In the genomic region with DNA sequence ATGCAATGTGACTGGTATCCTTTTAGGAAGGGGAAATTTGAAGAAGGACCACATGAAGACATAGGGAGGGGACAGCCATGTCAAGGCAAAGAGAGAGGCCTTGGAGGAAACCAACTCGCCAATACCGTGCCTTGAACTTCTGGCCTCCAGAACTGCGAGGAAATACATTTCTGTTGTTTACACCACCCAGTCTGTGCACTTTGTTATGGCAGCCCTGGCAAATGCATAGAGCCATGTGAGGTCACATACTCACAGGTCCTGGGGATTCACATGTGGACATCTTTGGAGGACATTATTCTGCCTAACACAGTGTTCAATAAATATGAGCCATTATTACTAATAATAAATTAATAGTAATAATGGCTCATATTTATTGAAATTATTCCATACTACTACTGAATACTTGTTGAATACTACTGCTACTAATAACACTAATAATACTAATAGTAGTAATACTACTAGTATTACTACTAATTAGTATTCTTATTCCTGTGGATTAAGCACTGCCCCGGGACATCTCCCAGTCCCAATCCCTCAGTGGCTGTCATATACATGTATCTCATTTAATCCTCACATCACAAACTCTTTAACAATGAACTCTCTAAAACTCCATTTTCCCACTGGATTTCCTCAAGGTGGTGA, we compare ENCODE assay signal across 10 cellular contexts. TPM values are rescaled to one million over a fixed set of nuclear protein-coding genes. Genes with fewer than 3 reads are reported as not detected.
DNase-seq lines count a peak whose midpoint lies in the region; ATAC-seq and TF ChIP-seq lines count a peak whose summit lies in the region.
"Had no signal": no experiment of that assay in that cellular context is flagged by ENCODE, and none has a peak within 500 bp of the region (broad histone marks: within the 10 kb centered on the region; RNA-seq: fewer than 3 reads in every experiment).

No MANE protein-coding gene starts in this region.

- no peaks in the 10 kb centered on the region for H3K27me3 Mint-ChIP-seq in CD8-positive, alpha-beta T cell (ENCODE audit: low read depth)
- H3K27me3 Mint-ChIP-seq: naive B cell had no signal

- ATAC-seq in CD8-positive, alpha-beta T cell = no peak

- BruUV-seq in mammary epithelial cell (replicated peaks; lab: Mats Ljungman, UMichigan) = no TSS peak

- no peaks in the 10 kb centered on the region for H3K9me2 ChIP-seq in Karpas-422 (replicated peaks; ENCODE audit: insufficient read depth, low read length)

- H3K36me3 ChIP-seq in CD8-positive, alpha-beta T cell (ENCODE audit: insufficient read depth, low read length) = peaks cover 39% of the 10 kb centered on the region
- peaks cover 23% of the 10 kb centered on the region; the same call in 1 of the 2 replicates for H3K36me3 ChIP-seq in Karpas-422 (ENCODE audit: insufficient read depth, low read length)
- H3K36me3 ChIP-seq in mammary epithelial cell (ENCODE audit: insufficient read depth, low read length) = no peaks in the 10 kb centered on the region
- H3K36me3 ChIP-seq in smooth muscle cell (ENCODE audit: low read depth) = no peaks in the 10 kb centered on the region

- H3K4me3 ChIP-seq in CD8-positive, alpha-beta T cell (ENCODE audit: low read depth, low read length) = no peak overlapping the region
- H3K4me3 ChIP-seq in Karpas-422 (ENCODE audit: low read length) = no peak overlapping the region
- no peak overlapping the region for H3K4me3 ChIP-seq in mammary epithelial cell (replicated peaks in 1 of 3; ENCODE audit: insufficient read depth in 1 of 3, low read depth in 2 of 3, low read length in 3 of 3)
- no peak overlapping the region for H3K4me3 ChIP-seq in smooth muscle cell

- H3K27ac ChIP-seq in CD8-positive, alpha-beta T cell (ENCODE audit: low read depth, low read length) = no peak overlapping the region
- peak overlapping the region; percentile 27; the same call in 1 of the 2 replicates for H3K27ac ChIP-seq in Karpas-422 (ENCODE audit: low read length)
- H3K27ac ChIP-seq in mammary epithelial cell (ENCODE audit: insufficient read depth, low read depth, low read length) = no peak overlapping the region
- H3K27ac ChIP-seq in smooth muscle cell (ENCODE audit: low read depth) = peak overlapping the region; percentile 83
- H3K27ac ChIP-seq: HL-60 had no signal

- peaks cover 84% of the 10 kb centered on the region for H3K36me3 Mint-ChIP-seq in CD8-positive, alpha-beta T cell

- no peak for TF ChIP-seq CTCF in CD8-positive, alpha-beta T cell (IDR thresholded peaks at IDR 0.05)
- TF ChIP-seq CTCF in mammary epithelial cell (conservative IDR thresholded peaks at IDR 0.05 in 1 of 2, IDR thresholded peaks at IDR 0.05 in 1 of 2; ENCODE audit: extremely low read depth in 1 of 2, insufficient read depth in 1 of 2, low read depth in 1 of 2, low read length in 2 of 2) (no peak), smooth muscle cell (IDR thresholded peaks at IDR 0.05; ENCODE audit: borderline replicate concordance, insufficient read depth, poor library complexity, severe bottlenecking) (no peak)

- H4K20me1 ChIP-seq in Karpas-422 (ENCODE audit: insufficient read depth, low read depth, low read length) (no peaks in the 10 kb centered on the region), mammary epithelial cell (ENCODE audit: insufficient read depth, low read length) (no peaks in the 10 kb centered on the region), smooth muscle cell (ENCODE audit: low read depth) (no peaks in the 10 kb centered on the region)

- no peak overlapping the region for H3K9ac ChIP-seq in Karpas-422 (ENCODE audit: low read length)
- H3K9ac ChIP-seq in mammary epithelial cell (ENCODE audit: insufficient read depth, low read length) = no peak overlapping the region
- no peak overlapping the region for H3K9ac ChIP-seq in smooth muscle cell (ENCODE audit: low read depth)

- POLR2A ChIA-PET in CD8-positive, alpha-beta T cell (lab: Charles Lee) = interaction anchor here (1.0 to 38.7 kb wide), 3 partner anchors 2 to 37 kb away, joined by 3 to 1009 read pairs (median 1009); partner anchors contain the start of gene TRAF1

- no peak for DNase-seq in CD8-positive, alpha-beta T cell
- DNase-seq in Karpas-422 (peak; percentile 45), mammary epithelial cell (no peak), smooth muscle cell (lab: John Stamatoyannopoulos, UW; ENCODE audit: unreplicated experiment) (no peak), NOMO-1 treated with DMSO at 0.1 percent for 48 hours (lab: John Stamatoyannopoulos, UW; ENCODE audit: unreplicated experiment) (no peak), NCI-H146 (lab: John Stamatoyannopoulos, UW) (no peak)
- no peak for DNase-seq in central memory CD4-positive, alpha-beta T cell
- DNase-seq: kidney, naive B cell had no signal

- no peaks in the 10 kb centered on the region for H3K27me3 ChIP-seq in CD8-positive, alpha-beta T cell (ENCODE audit: insufficient read depth, low read length)
- H3K27me3 ChIP-seq in Karpas-422 (ENCODE audit: low read length) = no peaks in the 10 kb centered on the region
- H3K27me3 ChIP-seq in mammary epithelial cell (ENCODE audit: insufficient read depth, low read length) = no peaks in the 10 kb centered on the region
- no peaks in the 10 kb centered on the region for H3K27me3 ChIP-seq in smooth muscle cell (ENCODE audit: low read depth)

- peaks cover 21% of the 10 kb centered on the region for H3F3A ChIP-seq in smooth muscle cell (ENCODE audit: low read depth)

- H2AFZ ChIP-seq in Karpas-422 (ENCODE audit: low read length) = no peak overlapping the region
- H2AFZ ChIP-seq in mammary epithelial cell (ENCODE audit: low read depth, low read length) = peak overlapping the region; percentile 70
- H2AFZ ChIP-seq in smooth muscle cell (ENCODE audit: low read depth) = no peak overlapping the region

- CTCF ChIA-PET in CD8-positive, alpha-beta T cell (lab: Charles Lee) = interaction anchor here (0.9 to 2.6 kb wide), 5 partner anchors 10 to 49 kb away, joined by 3 to 16 read pairs (median 8); partner anchors contain the start of gene TRAF1
- CTCF ChIA-PET in mammary epithelial cell (lab: Charles Lee; ENCODE audit: low non-redundant PET) = no interaction called here

- H3K79me2 ChIP-seq in Karpas-422 (ENCODE audit: low read length) (no peaks in the 10 kb centered on the region; the same call in 1 of the 2 replicates), mammary epithelial cell (ENCODE audit: insufficient read depth, low read length) (no peaks in the 10 kb centered on the region), smooth muscle cell (ENCODE audit: low read depth) (no peaks in the 10 kb centered on the region)

- peak overlapping the region; percentile 90 for H3K27ac Mint-ChIP-seq in CD8-positive, alpha-beta T cell

- H3K4me2 ChIP-seq in Karpas-422 (ENCODE audit: low read depth, low read length, poor library complexity, severe bottlenecking) (no peak overlapping the region), mammary epithelial cell (ENCODE audit: insufficient read depth, low read depth, low read length) (no peak overlapping the region), smooth muscle cell (no peak overlapping the region)

- WGBS in mammary epithelial cell (ENCODE audit: low coverage, missing lambda C conversion rate) = 90% methylated on average over 4 of the region's 4 CpGs
- WGBS in smooth muscle cell (ENCODE audit: low lambda C conversion rate) = 98% methylated on average over 4 of the region's 4 CpGs

- intact Hi-C loops in CD8-positive, alpha-beta T cell (cut with DNase I, micrococcal nuclease) = loop anchor here in 1 of 2 experiments (2.0 kb wide), 1 partner anchor 19 kb away; no protein-coding TSS in a partner anchor
- intact Hi-C loops in mammary epithelial cell (cut with micrococcal nuclease) = no loop called here

- in situ Hi-C loops in mammary epithelial cell (cut with MboI; ENCODE audit: low sequenced_read_pairs in 2 of 2) = no loop called here

- peaks cover 88% of the 10 kb centered on the region for H3K4me1 ChIP-seq in CD8-positive, alpha-beta T cell (ENCODE audit: insufficient read depth, low read length)
- H3K4me1 ChIP-seq in Karpas-422 (ENCODE audit: low read length) = peaks cover 46% of the 10 kb centered on the region
- H3K4me1 ChIP-seq in mammary epithelial cell (ENCODE audit: insufficient read depth, low read length) = peaks cover 20% of the 10 kb centered on the region
- H3K4me1 ChIP-seq in smooth muscle cell (ENCODE audit: low read depth) = peaks cover 23% of the 10 kb centered on the region

- H3K9me3 ChIP-seq in CD8-positive, alpha-beta T cell (ENCODE audit: low read length) = no peaks in the 10 kb centered on the region
- H3K9me3 ChIP-seq in Karpas-422 (ENCODE audit: low read length) (no peaks in the 10 kb centered on the region), mammary epithelial cell (replicated peaks; ENCODE audit: insufficient read depth, low read length) (no peaks in the 10 kb centered on the region), smooth muscle cell (replicated peaks; ENCODE audit: low read depth) (no peaks in the 10 kb centered on the region)

- peaks cover 89% of the 10 kb centered on the region for H3K4me1 Mint-ChIP-seq in CD8-positive, alpha-beta T cell (ENCODE audit: low read depth)

- dilution Hi-C loops in mammary epithelial cell (cut with HindIII; ENCODE audit: low sequenced_read_pairs) = no loop called here

- H3K9me3 Mint-ChIP-seq in CD8-positive, alpha-beta T cell = no peaks in the 10 kb centered on the region
- H3K9me3 Mint-ChIP-seq: naive B cell had no signal

- H3K4me3 Mint-ChIP-seq in CD8-positive, alpha-beta T cell = peak overlapping the region; percentile 51
- H3K4me3 Mint-ChIP-seq: naive B cell had no signal

RNA-seq across cellular contexts. Expression of gene TRAF1, which starts 8.5 kb away (rescaled TPM):
- total RNA-seq in CD8-positive, alpha-beta T cell = 10 to 100 TPM; 61.2 to 61.7 TPM
- total RNA-seq in Karpas-422 (2014; rRNA removed; shearing (Covaris generic); ENCODE audit: low replicate concordance) = 18.8 and 23.8 TPM in 2 replicates
- total RNA-seq in mammary epithelial cell = 1 to 10 TPM in 1 of 2 donors, under 1 TPM in 1; 0.89 to 1.0 TPM
- polyA plus RNA-seq in mammary epithelial cell = 0.28 TPM
- polyA minus RNA-seq in mammary epithelial cell = not detected
- 5.4 and 5.9 TPM in 2 replicates for total RNA-seq in smooth muscle cell
- 2.9 and 4.6 TPM in 2 replicates for polyA plus RNA-seq in smooth muscle cell

RNA-seq across cellular contexts. Expression of gene PHF19, which starts 41.1 kb away (rescaled TPM):
- total RNA-seq in CD8-positive, alpha-beta T cell = 10 to 100 TPM; 47.3 to 48.5 TPM
- total RNA-seq in Karpas-422 (2014; rRNA removed; shearing (Covaris generic); ENCODE audit: low replicate concordance) = 34.8 and 76.9 TPM in 2 replicates
- total RNA-seq in mammary epithelial cell (10 to 100 TPM in 1 of 2 donors, 1 to 10 TPM in 1; 4.3 to 52.9 TPM), smooth muscle cell (18.2 and 19.3 TPM in 2 replicates)
- polyA plus RNA-seq in mammary epithelial cell (60.9 TPM), smooth muscle cell (14.1 and 16.0 TPM in 2 replicates)
- 47.9 TPM for polyA minus RNA-seq in mammary epithelial cell

Comparison
In these comparisons a context has a peak if more than half of its experiments do, and no peak if none do; other contexts are left out.
1. H3K27ac ChIP-seq: peak in Karpas-422 (single experiment) and smooth muscle cell (single experiment); none in CD8-positive, alpha-beta T cell (single experiment) and mammary epithelial cell (single experiment).